Comparison of ENCODE assay signal across 9 cellular contexts in the genomic region with DNA sequence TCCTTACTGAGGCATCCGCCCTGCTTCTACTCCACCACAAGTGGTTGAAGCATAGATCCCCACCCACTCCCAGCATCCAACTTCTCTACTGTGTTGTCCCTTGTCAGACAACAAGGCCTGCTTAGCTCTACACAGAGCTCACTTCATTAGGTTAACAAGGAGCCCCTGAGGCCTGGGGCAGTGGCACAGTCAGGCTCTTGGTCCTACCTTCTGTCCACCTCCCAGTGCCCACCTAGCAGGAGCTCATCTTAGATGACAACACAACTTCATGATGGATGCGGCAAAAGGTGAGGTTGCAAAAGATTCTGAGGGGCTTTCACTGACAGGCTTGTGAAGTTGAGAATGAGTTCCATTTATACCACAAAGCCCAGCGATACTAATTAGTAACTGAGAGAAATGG.
"Had no signal": no experiment of that assay in that cellular context is flagged by ENCODE, and none has a peak within 500 bp of the region (broad histone marks: within the 10 kb centered on the region; RNA-seq: fewer than 3 reads in every experiment).

No MANE protein-coding gene starts in this region.

- H3K4me1 ChIP-seq: HAP-1 had no signal

- H3K27ac ChIP-seq: GM23248 had no signal

- H3K36me3 ChIP-seq: HAP-1 had no signal

- H3K4me3 ChIP-seq: GM23248, GM23338, HAP-1 had no signal

- H2AFZ ChIP-seq: GM23248, GM23338 had no signal

- DNase-seq: GM23248, GOT3, H7, H9, HCEC 1CT, HFFc6 had no signal

- ATAC-seq: GM23338, HCT116 had no signal

- H3K9ac ChIP-seq: GM23248 had no signal

- H3K4me2 ChIP-seq: GM23338 had no signal
